In the genomic region with DNA sequence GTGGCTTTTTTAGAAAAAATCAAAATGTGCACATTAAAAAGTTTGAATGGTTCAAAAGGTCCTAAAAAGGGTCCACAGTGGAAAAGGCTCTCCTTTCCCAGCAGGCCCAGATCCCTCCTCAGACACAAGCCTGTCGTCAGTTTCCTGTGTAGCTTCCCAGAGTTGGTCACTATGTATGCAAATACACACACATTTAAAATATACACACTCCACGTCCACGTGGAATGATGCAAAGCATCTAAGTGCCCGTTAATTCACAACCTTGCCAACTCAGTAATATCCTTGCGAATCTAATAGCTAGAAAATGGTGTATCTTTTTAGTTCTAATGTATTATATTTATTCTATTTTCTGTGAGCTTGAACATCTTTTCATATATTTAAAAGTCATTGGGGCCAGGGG, we compare ENCODE assay signal across 19 cellular contexts.
DNase-seq lines count a peak whose midpoint lies in the region; ATAC-seq lines count a peak whose summit lies in the region.
"Had no signal": no experiment of that assay in that cellular context is flagged by ENCODE, and none has a peak within 500 bp of the region (broad histone marks: within the 10 kb centered on the region; RNA-seq: fewer than 3 reads in every experiment).

No MANE protein-coding gene starts in this region.

- no peaks in the 10 kb centered on the region for H3K9me3 Mint-ChIP-seq in activated naive CD4-positive, alpha-beta T cell treated with anti-CD3 and anti-CD28 coated beads, Interleukin-2, amount 50 U/mL, for 24 hours
- no peaks in the 10 kb centered on the region for H3K9me3 Mint-ChIP-seq in activated naive CD8-positive, alpha-beta T cell treated with anti-CD3 and anti-CD28 coated beads, Interleukin-2, amount 50 U/mL, for 24 hours
- H3K9me3 Mint-ChIP-seq in stimulated activated naive CD8-positive, alpha-beta T cell treated with anti-CD3 and anti-CD28 coated beads, Interleukin-15, amount 100 ng/mL, for 72 hours, result peaks cover 0 to 1% of the 10 kb centered on the region in 2 donors
- H3K9me3 Mint-ChIP-seq: CD14-positive monocyte, GM23338, nephron progenitor cell had no signal

- no peak for ATAC-seq in activated naive CD8-positive, alpha-beta T cell treated with anti-CD3 and anti-CD28 coated beads, Interleukin-2, amount 50 U/mL, for 24 hours
- ATAC-seq in stimulated activated naive CD8-positive, alpha-beta T cell treated with anti-CD3 and anti-CD28 coated beads, Interleukin-15, amount 100 ng/mL, for 72 hours, result no peak
- ATAC-seq in HG02870 (IDR thresholded peaks at IDR 0.05; ENCODE audit: unreplicated experiment), result no peak
- ATAC-seq in HG03521 (IDR thresholded peaks at IDR 0.05; ENCODE audit: unreplicated experiment), result no peak
- ATAC-seq: GM23338, right lobe of liver, WTC11 had no signal

- no peaks in the 10 kb centered on the region for H3K27me3 Mint-ChIP-seq in activated naive CD4-positive, alpha-beta T cell treated with anti-CD3 and anti-CD28 coated beads, Interleukin-2, amount 50 U/mL, for 24 hours
- no peaks in the 10 kb centered on the region for H3K27me3 Mint-ChIP-seq in activated naive CD8-positive, alpha-beta T cell treated with anti-CD3 and anti-CD28 coated beads, Interleukin-2, amount 50 U/mL, for 24 hours
- H3K27me3 Mint-ChIP-seq in stimulated activated naive CD8-positive, alpha-beta T cell treated with anti-CD3 and anti-CD28 coated beads, Interleukin-15, amount 100 ng/mL, for 72 hours, result no peaks in the 10 kb centered on the region

- H3K4me1 Mint-ChIP-seq in activated naive CD4-positive, alpha-beta T cell treated with anti-CD3 and anti-CD28 coated beads, Interleukin-2, amount 50 U/mL, for 24 hours, result peaks cover 83% of the 10 kb centered on the region
- H3K4me1 Mint-ChIP-seq in activated naive CD8-positive, alpha-beta T cell treated with anti-CD3 and anti-CD28 coated beads, Interleukin-2, amount 50 U/mL, for 24 hours, result peaks cover 93% of the 10 kb centered on the region
- peaks cover 90% of the 10 kb centered on the region for H3K4me1 Mint-ChIP-seq in stimulated activated naive CD8-positive, alpha-beta T cell treated with anti-CD3 and anti-CD28 coated beads, Interleukin-15, amount 100 ng/mL, for 72 hours

- H3K4me3 Mint-ChIP-seq in activated naive CD4-positive, alpha-beta T cell treated with anti-CD3 and anti-CD28 coated beads, Interleukin-2, amount 50 U/mL, for 24 hours, result no peak overlapping the region
- peak overlapping the region; percentile 38 for H3K4me3 Mint-ChIP-seq in activated naive CD8-positive, alpha-beta T cell treated with anti-CD3 and anti-CD28 coated beads, Interleukin-2, amount 50 U/mL, for 24 hours
- peak overlapping the region in 1 of 2 donors; percentile 61 for H3K4me3 Mint-ChIP-seq in stimulated activated naive CD8-positive, alpha-beta T cell treated with anti-CD3 and anti-CD28 coated beads, Interleukin-15, amount 100 ng/mL, for 72 hours
- H3K4me3 Mint-ChIP-seq: CD14-positive monocyte, GM23338, nephron progenitor cell, WTC11 had no signal

- no peak for DNase-seq in activated naive CD4-positive, alpha-beta T cell (lab: John Stamatoyannopoulos, UW)
- DNase-seq in NCI-H526 treated with DMSO at 0.1 percent for 48 hours (lab: John Stamatoyannopoulos, UW), result peak; percentile 15
- no peak for DNase-seq in activated naive CD8-positive, alpha-beta T cell treated with anti-CD3 and anti-CD28 coated beads, Interleukin-2, amount 50 U/mL, for 24 hours
- no peak for DNase-seq in stimulated activated naive CD8-positive, alpha-beta T cell treated with anti-CD3 and anti-CD28 coated beads, Interleukin-15, amount 100 ng/mL, for 72 hours
- no peak for DNase-seq in NCI-H1417 (lab: John Stamatoyannopoulos, UW)
- DNase-seq: effector memory CD4-positive, alpha-beta T cell; glutamatergic neuron; KBM-7; NCI-H1694 treated with DMSO at 0.1 percent for 48 hours; NCI-H82; nephron progenitor cell; stimulated activated CD4-positive, alpha-beta T cell treated with anti-CD3 and anti-CD28 coated beads, Interleukin-15, amount 100 ng/mL, for 24 hours had no signal

- H3K27ac Mint-ChIP-seq in activated naive CD4-positive, alpha-beta T cell treated with anti-CD3 and anti-CD28 coated beads, Interleukin-2, amount 50 U/mL, for 24 hours, result peak overlapping the region; percentile 46
- peak overlapping the region; percentile 74 for H3K27ac Mint-ChIP-seq in activated naive CD8-positive, alpha-beta T cell treated with anti-CD3 and anti-CD28 coated beads, Interleukin-2, amount 50 U/mL, for 24 hours
- H3K27ac Mint-ChIP-seq in stimulated activated naive CD8-positive, alpha-beta T cell treated with anti-CD3 and anti-CD28 coated beads, Interleukin-15, amount 100 ng/mL, for 72 hours, result peak overlapping the region; percentile 59 to 68
- H3K27ac Mint-ChIP-seq: GM23338, nephron progenitor cell, WTC11 had no signal

- peaks cover 23% of the 10 kb centered on the region for H3K36me3 Mint-ChIP-seq in activated naive CD4-positive, alpha-beta T cell treated with anti-CD3 and anti-CD28 coated beads, Interleukin-2, amount 50 U/mL, for 24 hours
- peaks cover 47% of the 10 kb centered on the region for H3K36me3 Mint-ChIP-seq in activated naive CD8-positive, alpha-beta T cell treated with anti-CD3 and anti-CD28 coated beads, Interleukin-2, amount 50 U/mL, for 24 hours (ENCODE audit: low read depth)
- H3K36me3 Mint-ChIP-seq: WTC11 had no signal
